In the genomic region with DNA sequence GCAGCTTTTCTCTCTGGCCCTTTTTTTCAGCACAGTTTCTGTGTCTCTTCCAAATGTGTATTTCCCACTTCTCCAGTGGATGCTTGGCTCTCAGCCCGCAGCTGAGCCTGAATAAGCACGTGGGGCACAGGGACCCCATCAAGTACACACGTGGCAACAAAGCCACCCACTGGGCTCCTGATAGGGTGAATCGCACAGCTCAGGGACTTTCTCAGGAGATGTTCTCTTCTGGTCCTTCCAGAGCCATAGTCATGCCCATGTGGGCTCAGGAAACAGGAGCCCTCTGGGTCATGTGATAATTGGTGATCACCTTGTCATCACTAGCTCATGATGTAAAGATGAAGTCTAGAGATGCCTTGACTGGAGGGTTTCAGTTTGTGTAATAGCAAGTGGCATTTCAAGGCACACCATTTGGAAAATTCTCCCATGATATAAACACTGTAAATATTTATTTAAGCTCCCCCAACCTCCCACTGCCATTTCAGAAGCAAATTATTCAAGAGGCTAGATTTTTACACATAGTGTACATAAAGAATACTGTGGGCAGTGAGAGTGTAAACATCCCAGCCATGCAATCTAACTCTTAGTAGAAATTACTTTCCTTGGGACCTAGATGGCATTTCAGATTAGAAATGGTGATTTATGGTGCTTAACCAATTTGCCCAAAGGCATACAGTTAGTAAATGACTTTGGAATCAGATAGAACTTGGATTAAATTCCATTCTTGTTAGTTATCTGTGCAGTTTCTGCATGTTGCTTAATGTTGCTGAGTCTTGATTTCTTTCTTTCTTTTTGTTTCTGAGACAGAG, we compare ENCODE assay signal across 13 cellular contexts.
DNase-seq lines count a peak whose midpoint lies in the region; ATAC-seq, FAIRE-seq and TF ChIP-seq lines count a peak whose summit lies in the region.
"Had no signal": no experiment of that assay in that cellular context is flagged by ENCODE, and none has a peak within 500 bp of the region (broad histone marks: within the 10 kb centered on the region; RNA-seq: fewer than 3 reads in every experiment).

No MANE protein-coding gene starts in this region.

- H3K27ac Mint-ChIP-seq in astrocyte (ENCODE audit: unreplicated experiment) = peak overlapping the region; percentile 6

- H3K27me3 Mint-ChIP-seq in astrocyte (ENCODE audit: low read depth, unreplicated experiment) = peaks cover 10% of the 10 kb centered on the region

- ATAC-seq in left colon = no peak
- ATAC-seq: psoas muscle had no signal

- no peaks in the 10 kb centered on the region for H3K9me3 ChIP-seq in HEK293 (ENCODE audit: control insufficient read depth, insufficient read depth, low read depth, low read length)
- H3K9me3 ChIP-seq in astrocyte (ENCODE audit: insufficient read depth, low read depth, low read length) = no peaks in the 10 kb centered on the region
- no peaks in the 10 kb centered on the region for H3K9me3 ChIP-seq in MM.1S (replicated peaks; ENCODE audit: insufficient read depth, low read length)
- H3K9me3 ChIP-seq: psoas muscle had no signal

- CTCF ChIA-PET in HEK293 (lab: Yijun Ruan, JAX) = interaction anchor here (0.5 to 0.7 kb wide), 3 partner anchors 42 to 277 kb away, joined by 3 to 5 read pairs (median 4); no protein-coding TSS in a partner anchor

- H3K9ac ChIP-seq in astrocyte (ENCODE audit: low read length) (no peak overlapping the region), MM.1S (ENCODE audit: low read length) (no peak overlapping the region)

- H3K4me3 ChIP-seq in ACC112 (ENCODE audit: low read depth, low read length) = no peak overlapping the region
- no peak overlapping the region for H3K4me3 ChIP-seq in HEK293 (ENCODE audit: low read depth, low read length)
- no peak overlapping the region for H3K4me3 ChIP-seq in astrocyte (ENCODE audit: insufficient read depth, low read depth, low read length)
- H3K4me3 ChIP-seq in MM.1S (ENCODE audit: low read length) = no peak overlapping the region
- H3K4me3 ChIP-seq: psoas muscle had no signal

- FAIRE-seq in astrocyte (lab: Jason Lieb, UNC) = peak; percentile 91

- H3K79me2 ChIP-seq in ACC112 (ENCODE audit: control insufficient read depth, insufficient read depth, low read length, unreplicated experiment) (no peaks in the 10 kb centered on the region), astrocyte (ENCODE audit: insufficient read depth, low read length) (no peaks in the 10 kb centered on the region), MM.1S (ENCODE audit: low read length) (no peaks in the 10 kb centered on the region)

- H3K4me1 ChIP-seq in ACC112 (ENCODE audit: control insufficient read depth, insufficient read depth, low read length, unreplicated experiment) = peaks cover 32% of the 10 kb centered on the region
- H3K4me1 ChIP-seq in HEK293 (ENCODE audit: control insufficient read depth, insufficient read depth, low read length) = no peaks in the 10 kb centered on the region; the same call in 1 of the 2 replicates
- peaks cover 35% of the 10 kb centered on the region for H3K4me1 ChIP-seq in astrocyte (ENCODE audit: insufficient read depth, low read length)
- no peaks in the 10 kb centered on the region for H3K4me1 ChIP-seq in MM.1S (ENCODE audit: low read length)
- H3K4me1 ChIP-seq: psoas muscle had no signal

- intact Hi-C loops in left colon (cut with DNase I, micrococcal nuclease) = no loop called here

- peaks cover 3% of the 10 kb centered on the region for H3K9me3 Mint-ChIP-seq in astrocyte (ENCODE audit: unreplicated experiment)

- H3K27ac ChIP-seq in ACC112 (ENCODE audit: low read depth, low read length) = peak overlapping the region; percentile 36; the same call in 1 of the 2 replicates
- H3K27ac ChIP-seq in HEK293 (ENCODE audit: extremely low read depth, low read depth, low read length) = peak overlapping the region; percentile 32
- H3K27ac ChIP-seq in astrocyte (ENCODE audit: low read depth, low read length) = peak overlapping the region; percentile 25
- no peak overlapping the region for H3K27ac ChIP-seq in MM.1S (ENCODE audit: low read length)
- H3K27ac ChIP-seq: psoas muscle had no signal

- no peaks in the 10 kb centered on the region for H3K27me3 ChIP-seq in ACC112 (ENCODE audit: insufficient read depth, low read length)
- H3K27me3 ChIP-seq in astrocyte (ENCODE audit: insufficient read depth, low read length) = no peaks in the 10 kb centered on the region
- no peaks in the 10 kb centered on the region for H3K27me3 ChIP-seq in MM.1S (replicated peaks; ENCODE audit: insufficient read depth, low read length)

- no peaks in the 10 kb centered on the region for H3F3A ChIP-seq in MM.1S (ENCODE audit: insufficient read depth, low read length)

- H3K9me2 ChIP-seq in MM.1S (replicated peaks; ENCODE audit: insufficient read depth, low read length) = no peaks in the 10 kb centered on the region

- H3K4me2 ChIP-seq in astrocyte (ENCODE audit: low read length) = peak overlapping the region; percentile 3
- no peak overlapping the region for H3K4me2 ChIP-seq in MM.1S (ENCODE audit: low read depth, low read length)

- H3K36me3 Mint-ChIP-seq in astrocyte (ENCODE audit: low read depth, unreplicated experiment) = no peaks in the 10 kb centered on the region

- peak; percentile 92 for DNase-seq in astrocyte (ENCODE audit: low read depth)
- DNase-seq in kidney glomerular epithelial cell (lab: John Stamatoyannopoulos, UW) = peak; percentile 74
- no peak for DNase-seq in SHP77 (lab: John Stamatoyannopoulos, UW)
- no peak for DNase-seq in left colon
- no peak for DNase-seq in MM.1S
- no peak for DNase-seq in KBM-7
- DNase-seq: KG1, mesendoderm, NCI-H2171 treated with DMSO at 0.1 percent for 48 hours, psoas muscle, SHP77 treated with DMSO at 0.1 percent for 48 hours had no signal

- H2AFZ ChIP-seq in ACC112 (ENCODE audit: low read length, unreplicated experiment) = peak overlapping the region; percentile 58
- H2AFZ ChIP-seq in astrocyte (ENCODE audit: low read depth, low read length) = peak overlapping the region; percentile 35
- no peak overlapping the region for H2AFZ ChIP-seq in MM.1S (ENCODE audit: low read length)

- H4K20me1 ChIP-seq in astrocyte (ENCODE audit: insufficient read depth, low read length) (no peaks in the 10 kb centered on the region), MM.1S (ENCODE audit: insufficient read depth, low read length) (no peaks in the 10 kb centered on the region)

- no peak for TF ChIP-seq CTCF in HEK293 (tag by site-specific recombination; IDR thresholded peaks at IDR 0.05)
- no peak for TF ChIP-seq CTCF in astrocyte (IDR thresholded peaks at IDR 0.05; ENCODE audit: insufficient read depth, low read depth, low read length)
- no peak for TF ChIP-seq CTCF in MM.1S (IDR thresholded peaks at IDR 0.05; ENCODE audit: low read length)

- peaks cover 13% of the 10 kb centered on the region for H3K4me1 Mint-ChIP-seq in astrocyte (ENCODE audit: low read depth, unreplicated experiment)

- no peaks in the 10 kb centered on the region for H3K36me3 ChIP-seq in ACC112 (ENCODE audit: insufficient read depth, low read length)
- H3K36me3 ChIP-seq in HEK293 (ENCODE audit: control insufficient read depth in 2 of 2, insufficient read depth in 1 of 2, low read length in 2 of 2) = no peaks in the 10 kb centered on the region
- H3K36me3 ChIP-seq in astrocyte (ENCODE audit: insufficient read depth, low read length) = no peaks in the 10 kb centered on the region
- no peaks in the 10 kb centered on the region for H3K36me3 ChIP-seq in MM.1S (replicated peaks; ENCODE audit: insufficient read depth, low read length)

- POLR2A ChIA-PET in HEK293 (lab: Yijun Ruan, JAX) = no interaction called here

- in situ Hi-C loops in KBM-7 (cut with MboI; ENCODE audit: low pct_unique_long_range_greater_than_20kb, low sequenced_read_pairs) = no loop called here

- H3K4me3 Mint-ChIP-seq in astrocyte (ENCODE audit: unreplicated experiment) = no peak overlapping the region

TF ChIP-seq in HEK293, 187 proteins besides CTCF, POLR2A, EP300 and RAD21 (continues in another document):
- TF ChIP-seq ZNF747 (tag by site-specific recombination; IDR thresholded peaks at IDR 0.05) = no peak
- TF ChIP-seq, protein P1, sequence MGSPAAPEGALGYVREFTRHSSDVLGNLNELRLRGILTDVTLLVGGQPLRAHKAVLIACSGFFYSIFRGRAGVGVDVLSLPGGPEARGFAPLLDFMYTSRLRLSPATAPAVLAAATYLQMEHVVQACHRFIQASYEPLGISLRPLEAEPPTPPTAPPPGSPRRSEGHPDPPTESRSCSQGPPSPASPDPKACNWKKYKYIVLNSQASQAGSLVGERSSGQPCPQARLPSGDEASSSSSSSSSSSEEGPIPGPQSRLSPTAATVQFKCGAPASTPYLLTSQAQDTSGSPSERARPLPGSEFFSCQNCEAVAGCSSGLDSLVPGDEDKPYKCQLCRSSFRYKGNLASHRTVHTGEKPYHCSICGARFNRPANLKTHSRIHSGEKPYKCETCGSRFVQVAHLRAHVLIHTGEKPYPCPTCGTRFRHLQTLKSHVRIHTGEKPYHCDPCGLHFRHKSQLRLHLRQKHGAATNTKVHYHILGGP (tag by site-specific recombination; IDR thresholded peaks at IDR 0.05) = 0 out of 2 replicates have a peak, but pooled peaks have one; percentile 19
- no peak for TF ChIP-seq KLF7 (tag by site-specific recombination; IDR thresholded peaks at IDR 0.05; ENCODE audit: borderline replicate concordance)
- TF ChIP-seq ZNF626 (tag by site-specific recombination; IDR thresholded peaks at IDR 0.05) = no peak
- 0 out of 2 replicates have a peak, but pooled peaks have one; percentile 67 for TF ChIP-seq MEIS1 (CRISPR knock-in tag; IDR thresholded peaks at IDR 0.05; ENCODE audit: borderline replicate concordance)
- TF ChIP-seq, protein P2, sequence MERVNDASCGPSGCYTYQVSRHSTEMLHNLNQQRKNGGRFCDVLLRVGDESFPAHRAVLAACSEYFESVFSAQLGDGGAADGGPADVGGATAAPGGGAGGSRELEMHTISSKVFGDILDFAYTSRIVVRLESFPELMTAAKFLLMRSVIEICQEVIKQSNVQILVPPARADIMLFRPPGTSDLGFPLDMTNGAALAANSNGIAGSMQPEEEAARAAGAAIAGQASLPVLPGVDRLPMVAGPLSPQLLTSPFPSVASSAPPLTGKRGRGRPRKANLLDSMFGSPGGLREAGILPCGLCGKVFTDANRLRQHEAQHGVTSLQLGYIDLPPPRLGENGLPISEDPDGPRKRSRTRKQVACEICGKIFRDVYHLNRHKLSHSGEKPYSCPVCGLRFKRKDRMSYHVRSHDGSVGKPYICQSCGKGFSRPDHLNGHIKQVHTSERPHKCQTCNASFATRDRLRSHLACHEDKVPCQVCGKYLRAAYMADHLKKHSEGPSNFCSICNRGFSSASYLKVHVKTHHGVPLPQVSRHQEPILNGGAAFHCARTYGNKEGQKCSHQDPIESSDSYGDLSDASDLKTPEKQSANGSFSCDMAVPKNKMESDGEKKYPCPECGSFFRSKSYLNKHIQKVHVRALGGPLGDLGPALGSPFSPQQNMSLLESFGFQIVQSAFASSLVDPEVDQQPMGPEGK (tag by site-specific recombination; IDR thresholded peaks at IDR 0.05) = no peak
- TF ChIP-seq OSR2 (tag by site-specific recombination; IDR thresholded peaks at IDR 0.05) = peak; percentile 76
- peak; percentile 58 for TF ChIP-seq GLIS1 (tag by site-specific recombination; IDR thresholded peaks at IDR 0.05)
- no peak for TF ChIP-seq ZNF404 (tag by site-specific recombination; IDR thresholded peaks at IDR 0.05)
- peak; percentile 77 for TF ChIP-seq ZFHX2 (tag by site-specific recombination; conservative IDR thresholded peaks at IDR 0.05)

Comparison
In these comparisons a context has a peak if more than half of its experiments do, and no peak if none do; other contexts are left out.
1. DNase-seq: peak in astrocyte (single experiment) and kidney glomerular epithelial cell (single experiment); none in SHP77 (0 of 2), left colon (0 of 2), MM.1S (single experiment) and KBM-7 (single experiment).